23 cellular contexts compared by ENCODE assay signal in genomic region chr9:129104051-129104450, GRCh38.
"Had no signal": no experiment of that assay in that cellular context is flagged by ENCODE, and none has a peak within 500 bp of the region (broad histone marks: within the 10 kb centered on the region; RNA-seq: fewer than 3 reads in every experiment).

No MANE protein-coding gene starts in this region.

- H3K27ac ChIP-seq: ascending aorta, brain microvascular endothelial cell, coronary artery, epithelial cell of prostate had no signal

- H3K36me3 ChIP-seq: brain microvascular endothelial cell had no signal

- H3K9me3 ChIP-seq: ascending aorta, esophagus squamous epithelium had no signal

- ATAC-seq: activated CD4-positive, alpha-beta T cell treated with anti-CD3 and anti-CD28 coated beads for 36 hours; activated T-cell treated with anti-CD3 and anti-CD28 coated beads, Interleukin-2, amount 50 U/mL, for 72 hours had no signal

- H3K27me3 ChIP-seq: ascending aorta, brain microvascular endothelial cell, esophagus squamous epithelium had no signal

- DNase-seq: activated CD4-positive, alpha-beta memory T cell treated with anti-CD3 and anti-CD28 coated beads, Interleukin-2, amount 10 ng/mL, durations not matched to agents 7 days and 5 days; activated CD4-positive, alpha-beta T cell treated with anti-CD3 and anti-CD28 coated beads for 36 hours; activated CD4-positive, alpha-beta T cell treated with anti-CD3 and anti-CD28 coated beads, Interleukin-2, amount 10 ng/mL, durations not matched to agents 24 days and 14 days; activated CD4-positive, alpha-beta T cell treated with anti-CD3 and anti-CD28 coated beads, Interleukin-2, amount 50 U/mL, for 4 hours; activated CD4-positive, CD25-positive, alpha-beta regulatory T cell; activated CD4-positive, CD25-positive, alpha-beta regulatory T cell treated with anti-CD3 and anti-CD28 coated beads, Interleukin-2, amount 50 U/mL, for 72 hours; activated CD8-positive, alpha-beta memory T cell treated with anti-CD3 and anti-CD28 coated beads, Interleukin-2, amount 50 U/mL, for 48 hours; activated gamma-delta T cell; activated naive CD4-positive, alpha-beta T cell; activated naive CD4-positive, alpha-beta T cell treated with anti-CD3 and anti-CD28 coated beads, Interleukin-2, amount 10 ng/mL, durations not matched to agents 7 days and 5 days; activated naive CD8-positive, alpha-beta T cell treated with anti-CD3 and anti-CD28 coated beads, Interleukin-2, amount 10 ng/mL, durations not matched to agents 7 days and 5 days; activated T-cell treated with anti-CD3 and anti-CD28 coated beads for 4 hours; activated T-cell treated with anti-CD3 and anti-CD28 coated beads, Interleukin-2, amount 50 U/mL, for 24 hours; activated T-cell treated with anti-CD3 and anti-CD28 coated beads, Interleukin-2, amount 50 U/mL, for 72 hours; brain microvascular endothelial cell; effector CD8-positive, alpha-beta T cell; esophagus squamous epithelium; foreskin melanocyte; head of caudate nucleus; T-helper 2 cell had no signal

- H3K4me3 ChIP-seq: ascending aorta, coronary artery, esophagus squamous epithelium had no signal
